8 cellular contexts compared by ENCODE assay signal in genomic region chr15:60128000-60128376, GRCh38.
A peak's percentile ranks its signal among the peaks of the same experiment; 100 is the strongest.
DNase-seq lines count a peak whose midpoint lies in the region; ATAC-seq and TF ChIP-seq lines count a peak whose summit lies in the region.

No MANE protein-coding gene starts in this region.

- H3K27ac ChIP-seq in GM23248 (peak overlapping the region; percentile 83), VCaP (peak overlapping the region; percentile 48), right cardiac atrium (ENCODE audit: low read length) (peak overlapping the region; percentile 56), skeletal muscle tissue (ENCODE audit: low read depth, low read length) (peak overlapping the region; percentile 57)

- H3K4me1 ChIP-seq in GM23248 (ENCODE audit: insufficient read depth), result peaks cover 14% of the 10 kb centered on the region
- H3K4me1 ChIP-seq in right cardiac atrium (ENCODE audit: control insufficient read depth, insufficient read depth, low read length), result no peaks in the 10 kb centered on the region
- peaks cover 0 to 5% (median 4%) of the 10 kb centered on the region in 3 donors for H3K4me1 ChIP-seq in skeletal muscle tissue (ENCODE audit: control insufficient read depth in 3 of 3, insufficient read depth in 3 of 3, low read length in 3 of 3)

- ATAC-seq in right cardiac atrium (peak in 1 of 2 donors; percentile 43), HG02610 (IDR thresholded peaks at IDR 0.05; ENCODE audit: unreplicated experiment) (no peak)

- intact Hi-C loops in right cardiac atrium (cut with DNase I), result no loop called here

- TF ChIP-seq CTCF in VCaP (conservative IDR thresholded peaks at IDR 0.05), result no peak

- peak; percentile 59 for DNase-seq in GM23248
- DNase-seq in right cardiac atrium, result peak in 1 of 3 donors; percentile 59
- no peak for DNase-seq in activated gamma-delta T cell (lab: John Stamatoyannopoulos, UW)
- no peak for DNase-seq in HCEC 1CT
- no peak for DNase-seq in NCI-H1048 (lab: John Stamatoyannopoulos, UW)

- H2AFZ ChIP-seq in GM23248, result peak overlapping the region; percentile 96

- H3K36me3 ChIP-seq in GM23248 (ENCODE audit: low read depth) (no peaks in the 10 kb centered on the region), skeletal muscle tissue (ENCODE audit: control insufficient read depth in 3 of 3, insufficient read depth in 3 of 3, low read length in 3 of 3) (no peaks in the 10 kb centered on the region)

- H3K9me2 ChIP-seq in GM23248 (ENCODE audit: insufficient read depth), result no peaks in the 10 kb centered on the region

- no peaks in the 10 kb centered on the region; the same call in 1 of the 2 replicates for H3K27me3 ChIP-seq in GM23248 (replicated peaks; ENCODE audit: insufficient read depth)
- no peaks in the 10 kb centered on the region for H3K27me3 ChIP-seq in right cardiac atrium (ENCODE audit: control insufficient read depth, insufficient read depth)
- H3K27me3 ChIP-seq in skeletal muscle tissue (ENCODE audit: control insufficient read depth in 3 of 3, insufficient read depth in 3 of 3, low read length in 3 of 3), result peaks cover 0 to 4% (median 0%) of the 10 kb centered on the region in 3 donors

- H3K79me2 ChIP-seq in GM23248 (ENCODE audit: insufficient read depth), result no peaks in the 10 kb centered on the region

- 0 to 1% methylated on average over 5 of the region's 5 CpGs for WGBS in GM23248 (ENCODE audit: low coverage in 1 of 2, low lambda C conversion rate in 2 of 2, missing lambda C conversion rate in 2 of 2), 2 experiments
- 9% methylated on average over 5 of the region's 5 CpGs for WGBS in right cardiac atrium

- H3K9me3 ChIP-seq in GM23248 (ENCODE audit: low read depth) (no peaks in the 10 kb centered on the region), right cardiac atrium (ENCODE audit: control insufficient read depth, low read length) (no peaks in the 10 kb centered on the region), skeletal muscle tissue (ENCODE audit: control insufficient read depth in 3 of 3, low read length in 3 of 3) (no peaks in the 10 kb centered on the region)

- peak overlapping the region; percentile 99 for H3K4me2 ChIP-seq in GM23248 (ENCODE audit: unreplicated experiment)

- H3K9ac ChIP-seq in GM23248, result peak overlapping the region; percentile 84
- peak overlapping the region; percentile 65 to 83 (median 78) for H3K9ac ChIP-seq in skeletal muscle tissue (ENCODE audit: low read depth in 1 of 3, low read length in 3 of 3)

- H3K4me3 ChIP-seq in GM23248 (peak overlapping the region; percentile 92), right cardiac atrium (ENCODE audit: low read length) (peak overlapping the region; percentile 74), skeletal muscle tissue (ENCODE audit: low read length in 3 of 3) (peak overlapping the region; percentile 72 to 89 (median 85))

- in situ Hi-C loops in GM23248 (cut with MboI), result no loop called here

- H3F3A ChIP-seq in GM23248 (ENCODE audit: insufficient read depth), result peaks cover 12% of the 10 kb centered on the region

- H4K20me1 ChIP-seq in GM23248 (ENCODE audit: insufficient read depth), result no peaks in the 10 kb centered on the region
